ENCODE assay signal across 1 cellular context in genomic region chr1:228148971-228149340, GRCh38.
TF ChIP-seq lines count a peak whose summit lies in the region.

No MANE protein-coding gene starts in this region.

TF ChIP-seq in endothelial cell of umbilical vein, 7 proteins besides CTCF, POLR2A, EP300 and RAD21:
- TF ChIP-seq GATA2 (IDR thresholded peaks at IDR 0.05; ENCODE audit: insufficient read depth, insufficient read length, low read depth, low read length) = no peak
- no peak for TF ChIP-seq MYC (IDR thresholded peaks at IDR 0.05; ENCODE audit: low read depth, low read length)
- no peak for TF ChIP-seq MAX (IDR thresholded peaks at IDR 0.05; ENCODE audit: insufficient read depth, insufficient read length)
- TF ChIP-seq EZH2 (IDR thresholded peaks at IDR 0.05; ENCODE audit: borderline replicate concordance, low read depth, low read length, severe bottlenecking) = no peak
